ENCODE assay signal across 8 cellular contexts in genomic region chr11:59097113-59097708, GRCh38. TPM values are rescaled to one million over a fixed set of nuclear protein-coding genes. Genes with fewer than 3 reads are reported as not detected.
DNase-seq lines count a peak whose midpoint lies in the region; ATAC-seq and TF ChIP-seq lines count a peak whose summit lies in the region.

No MANE protein-coding gene starts in this region.

- intact Hi-C loops in OCI-LY7 (cut with micrococcal nuclease; ENCODE audit: unreplicated experiment): loop anchor here (1.0 to 10.0 kb wide), 2 partner anchors 39 to 1582 kb away; partner anchors contain the start of gene SLC43A1

- peak overlapping the region; percentile 87 for H3K27ac ChIP-seq in OCI-LY7 (ENCODE audit: low read depth, low read length, poor library complexity, severe bottlenecking)

- no TSS peak for BruUV-seq in OCI-LY7 (replicated peaks; lab: Mats Ljungman, UMichigan)

- peaks cover 42% of the 10 kb centered on the region; the same call in 1 of the 2 replicates for H3K79me2 ChIP-seq in OCI-LY7 (ENCODE audit: insufficient read depth, low read depth, low read length)

- H3K9me2 ChIP-seq in OCI-LY7 (ENCODE audit: insufficient read depth, low read length): no peaks in the 10 kb centered on the region

- POLR2A ChIA-PET in OCI-LY7 (lab: Charles Lee): interaction anchor here (0.8 to 2.9 kb wide), 6 partner anchors 10 to 59 kb away, joined by 3 to 12 read pairs (median 4); partner anchors contain the start of gene FAM111B

- DNase-seq in EH (ENCODE audit: low read depth) (peak; percentile 69), OCI-LY7 (ENCODE audit: low spot score) (peak; percentile 80), foreskin melanocyte (peak; percentile 38), renal cortical epithelial cell (ENCODE audit: low read depth) (peak; percentile 50)
- peak; percentile 74 for DNase-seq in activated T-cell treated with anti-CD3 and anti-CD28 coated beads, Interleukin-2, amount 50 U/mL, for 48 hours

- TF ChIP-seq CTCF in OCI-LY7 (conservative IDR thresholded peaks at IDR 0.05; ENCODE audit: low read length): peak; percentile 83

- H3K4me3 ChIP-seq in OCI-LY7 (ENCODE audit: low read depth, low read length, poor library complexity, severe bottlenecking): peak overlapping the region; percentile 71

- H3K4me2 ChIP-seq in OCI-LY7 (ENCODE audit: low read length): peak overlapping the region; percentile 99

- peak; percentile 46 for ATAC-seq in HG02588 (IDR thresholded peaks at IDR 0.05; ENCODE audit: unreplicated experiment)
- no peak for ATAC-seq in HG02973 (IDR thresholded peaks at IDR 0.05; ENCODE audit: unreplicated experiment)
- no peak for ATAC-seq in GM21447 (IDR thresholded peaks at IDR 0.05; ENCODE audit: unreplicated experiment)

- peak overlapping the region; percentile 41; the same call in 1 of the 2 replicates for H2AFZ ChIP-seq in OCI-LY7 (ENCODE audit: low read length)

- peaks cover 34% of the 10 kb centered on the region for H3K36me3 ChIP-seq in OCI-LY7 (ENCODE audit: insufficient read depth, low read length)

- CTCF ChIA-PET in OCI-LY7 (lab: Charles Lee; ENCODE audit: unreplicated experiment): interaction anchor here (0.9 to 1.0 kb wide), 3 partner anchors 9 to 516 kb away, joined by 3 read pairs; no protein-coding TSS in a partner anchor

- H3K4me1 ChIP-seq in OCI-LY7 (ENCODE audit: insufficient read depth, low read length, poor library complexity, severe bottlenecking): peaks cover 93% of the 10 kb centered on the region

- H4K20me1 ChIP-seq in OCI-LY7 (ENCODE audit: insufficient read depth, low read length): no peaks in the 10 kb centered on the region

- no peaks in the 10 kb centered on the region for H3K9me3 ChIP-seq in OCI-LY7 (ENCODE audit: low read length)

RNA-seq across cellular contexts. Expression of gene FAM111B, which starts 9.8 kb away (rescaled TPM):
- 30.3 and 37.6 TPM in 2 replicates for total RNA-seq in OCI-LY7 (2014; rRNA removed; shearing (Covaris generic))
- total RNA-seq in OCI-LY7 (2022): 38.1 and 39.8 TPM in 2 replicates
- 0.89 and 9.2 TPM in 2 replicates for total RNA-seq in renal cortical epithelial cell

RNA-seq across cellular contexts. Expression of gene GLYATL1B, which starts 11.1 kb away (rescaled TPM):
- total RNA-seq in OCI-LY7 (2014; rRNA removed; shearing (Covaris generic)): 0.59 TPM in 1 of 2 replicates, not detected in the other
- total RNA-seq in OCI-LY7 (2022) (not detected in 2 replicates), renal cortical epithelial cell (not detected in 2 replicates)

RNA-seq across cellular contexts. Expression of gene FAM111A, which starts 45.4 kb away (rescaled TPM):
- total RNA-seq in OCI-LY7 (2014; rRNA removed; shearing (Covaris generic)): 80.8 and 83.9 TPM in 2 replicates
- total RNA-seq in OCI-LY7 (2022): 93.7 and 99.8 TPM in 2 replicates
- 29.7 and 39.4 TPM in 2 replicates for total RNA-seq in renal cortical epithelial cell
